8 cellular contexts compared by ENCODE assay signal in the genomic region with DNA sequence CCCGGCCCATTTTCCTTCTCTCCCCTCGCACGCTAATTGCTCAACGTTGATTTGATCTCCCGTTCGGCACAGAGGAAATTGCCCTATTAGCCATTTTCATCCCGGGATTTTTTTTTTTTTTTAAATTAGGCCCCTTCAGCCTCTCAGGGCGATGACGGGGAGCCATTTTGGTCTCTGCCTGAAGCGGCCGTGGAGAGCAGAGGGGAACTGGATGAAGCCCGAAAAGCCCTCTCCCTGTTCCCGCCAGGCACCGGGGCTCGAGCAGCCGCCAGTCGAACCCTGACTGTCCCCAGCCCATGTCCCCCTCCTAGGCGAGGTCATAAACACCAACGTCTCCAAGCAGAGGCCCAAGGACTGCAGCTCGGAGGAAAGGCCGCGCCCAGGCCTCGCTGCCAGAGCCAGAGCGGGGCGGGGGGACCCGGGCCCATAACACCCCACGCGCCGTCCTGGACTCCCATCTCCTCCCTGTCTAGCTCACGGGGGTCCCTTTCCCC. TPM values are rescaled to one million over a fixed set of nuclear protein-coding genes. Genes with fewer than 3 reads are reported as not detected.
DNase-seq lines count a peak whose midpoint lies in the region; ATAC-seq, FAIRE-seq and TF ChIP-seq lines count a peak whose summit lies in the region.

No MANE protein-coding gene starts in this region.

- peak overlapping the region; percentile 2 to 74; a peak in 3 of 4 replicates for H3K4me2 ChIP-seq in H1 (ENCODE audit: insufficient read depth in 1 of 2, low read depth in 2 of 2, low read length in 2 of 2)

- H3K4me3 ChIP-seq in AG04449 (ENCODE audit: low read depth, low read length) (peak overlapping the region; percentile 38), HUES6 (ENCODE audit: low read depth, low read length) (peak overlapping the region; percentile 28), H1 (ENCODE audit: extremely low read depth in 1 of 4, insufficient read depth in 2 of 4, low read depth in 3 of 4, low read length in 4 of 4) (peak overlapping the region in 3 of 4 experiments; percentile 11 to 57 (median 29); a peak in 5 of 8 replicates), Caco-2 (ENCODE audit: low read depth, low read length) (no peak overlapping the region)
- peak overlapping the region; percentile 61 for H3K4me3 ChIP-seq in naive thymus-derived CD4-positive, alpha-beta T cell (ENCODE audit: low read length)

- no peak for TF ChIP-seq POLR2A in H1 (IDR thresholded peaks at IDR 0.05; ENCODE audit: control extremely low read depth in 1 of 2, low read depth in 2 of 2, low read length in 2 of 2)

- H3K27ac Mint-ChIP-seq in naive thymus-derived CD4-positive, alpha-beta T cell: peak overlapping the region in 8 of 9 donors; percentile 43 to 86 (median 76)
- no peak overlapping the region for H3K27ac Mint-ChIP-seq in Caco-2 (ENCODE audit: unreplicated experiment)

- H3K56ac ChIP-seq in H1 (replicated peaks; ENCODE audit: insufficient read length, low read depth, low read length): no peak overlapping the region

- intact Hi-C loops in naive thymus-derived CD4-positive, alpha-beta T cell (cut with micrococcal nuclease): loop anchor here (1.0 to 2.0 kb wide), 11 partner anchors 24 to 377 kb away; a partner anchor contains a TSS
- intact Hi-C loops in Caco-2 (cut with micrococcal nuclease; ENCODE audit: unreplicated experiment): loop anchor here (1.0 to 5.0 kb wide), 5 partner anchors 41 to 316 kb away; no protein-coding TSS in a partner anchor

- peak overlapping the region; percentile 63; the same call in 1 of the 2 replicates for H4K8ac ChIP-seq in H1 (ENCODE audit: extremely low read depth, insufficient read depth, low read length)

- H3K23me2 ChIP-seq in H1 (ENCODE audit: low read depth, low read length): peaks cover 5% of the 10 kb centered on the region; the same call in 1 of the 2 replicates

- POLR2A ChIA-PET in AG04449 (lab: Yijun Ruan, JAX) (no interaction called here), H1 (lab: Charles Lee; ENCODE audit: partially characterized antibody) (interaction anchor here (0.9 to 1.9 kb wide), 3 partner anchors 39 to 83 kb away, joined by 3 to 10 read pairs (median 4); no protein-coding TSS in a partner anchor), Caco-2 (lab: Charles Lee) (no interaction called here)
- POLR2A ChIA-PET in naive thymus-derived CD4-positive, alpha-beta T cell (lab: Charles Lee): interaction anchor here (0.8 to 1.5 kb wide), 2 partner anchors 50 to 52 kb away, joined by 3 to 7 read pairs; a partner anchor contains a TSS

- peak overlapping the region; percentile 6; the same call in 1 of the 2 replicates for H2BK20ac ChIP-seq in H1 (ENCODE audit: low read length)

- H2BK12ac ChIP-seq in H1 (ENCODE audit: low read depth, low read length): no peak overlapping the region

- no TSS peak for BruUV-seq in Caco-2 (replicated peaks; lab: Mats Ljungman, UMichigan)

- CTCF ChIA-PET in AG04449 (lab: Yijun Ruan, JAX) (interaction anchor here (0.6 to 14.7 kb wide), 72 partner anchors 8 to 520 kb away, joined by 3 to 414 read pairs (median 6); a partner anchor contains a TSS), H1 (lab: Charles Lee; ENCODE audit: partially characterized antibody) (interaction anchor here (0.5 to 14.1 kb wide), 64 partner anchors 8 to 501 kb away, joined by 3 to 299 read pairs (median 5); a partner anchor contains a TSS), Caco-2 (lab: Charles Lee) (interaction anchor here (0.6 to 2.5 kb wide), 10 partner anchors 9 to 315 kb away, joined by 3 to 21 read pairs (median 4); no protein-coding TSS in a partner anchor)
- CTCF ChIA-PET in naive thymus-derived CD4-positive, alpha-beta T cell (lab: Charles Lee): interaction anchor here (0.6 to 1.4 kb wide), 14 partner anchors 9 to 1207 kb away, joined by 3 to 9 read pairs (median 4); a partner anchor contains a TSS

- peaks cover 36% of the 10 kb centered on the region for H3K4me1 ChIP-seq in HUES6 (ENCODE audit: control insufficient read depth, insufficient read depth, low read length)
- peaks cover 5 to 37% (median 15%) of the 10 kb centered on the region in 4 experiments for H3K4me1 ChIP-seq in H1 (replicated peaks in 1 of 4; ENCODE audit: control insufficient read depth in 3 of 4, insufficient read depth in 4 of 4, low read length in 3 of 4)
- H3K4me1 ChIP-seq in naive thymus-derived CD4-positive, alpha-beta T cell (ENCODE audit: control insufficient read depth in 2 of 2, insufficient read depth in 2 of 2, low read length in 2 of 2): peaks cover 3 to 4% of the 10 kb centered on the region in 2 donors
- peaks cover 7% of the 10 kb centered on the region; the same call in 1 of the 2 replicates for H3K4me1 ChIP-seq in Caco-2

- no peaks in the 10 kb centered on the region for H4K20me1 ChIP-seq in H1 (replicated peaks in 1 of 2; ENCODE audit: control insufficient read depth in 1 of 2, insufficient read depth in 2 of 2, low read length in 2 of 2)

- H3K27me3 ChIP-seq in HUES6 (ENCODE audit: control insufficient read depth, insufficient read depth, low read length) (peaks cover 7% of the 10 kb centered on the region; the same call in 1 of the 2 replicates), H1 (replicated peaks in 1 of 4; ENCODE audit: control insufficient read depth in 3 of 4, extremely low read depth in 1 of 4, insufficient read depth in 3 of 4, low read length in 3 of 4) (peaks cover 0 to 12% (median 5%) of the 10 kb centered on the region in 4 experiments; a peak in 4 of 7 replicates), Caco-2 (replicated peaks; ENCODE audit: control insufficient read depth, insufficient read depth, low read length) (no peaks in the 10 kb centered on the region)
- no peaks in the 10 kb centered on the region for H3K27me3 ChIP-seq in naive thymus-derived CD4-positive, alpha-beta T cell (ENCODE audit: control insufficient read depth in 2 of 2, insufficient read depth in 2 of 2, low read length in 2 of 2)

- H3K4me1 Mint-ChIP-seq in naive thymus-derived CD4-positive, alpha-beta T cell: peaks cover 0 to 15% (median 11%) of the 10 kb centered on the region in 7 donors
- H3K4me1 Mint-ChIP-seq in Caco-2 (ENCODE audit: low read depth, unreplicated experiment): no peaks in the 10 kb centered on the region

- no peak overlapping the region; the same call in 1 of the 2 replicates for H2BK15ac ChIP-seq in H1 (ENCODE audit: low read length)

- no peak for DNase-seq in AG04449 (ENCODE audit: low read depth, low spot score)
- no peak for DNase-seq in H1 (ENCODE audit: low read depth in 1 of 2, low spot score in 2 of 2)
- peak in 2 of 9 donors; percentile 8 to 28 for DNase-seq in naive thymus-derived CD4-positive, alpha-beta T cell
- DNase-seq in Caco-2: no peak
- no peak for DNase-seq in HCEC 1CT
- no peak for DNase-seq in cerebellar cortex (ENCODE audit: low spot score)

- peaks cover 0 to 4% (median 0%) of the 10 kb centered on the region in 5 donors for H3K36me3 Mint-ChIP-seq in naive thymus-derived CD4-positive, alpha-beta T cell
- no peaks in the 10 kb centered on the region for H3K36me3 Mint-ChIP-seq in Caco-2 (ENCODE audit: insufficient read depth, unreplicated experiment)

- H2AK5ac ChIP-seq in H1 (ENCODE audit: low read depth, low read length): no peak overlapping the region

- H4K5ac ChIP-seq in H1 (ENCODE audit: insufficient read length, low read depth, low read length): no peak overlapping the region

- no peak overlapping the region for H4K91ac ChIP-seq in H1 (replicated peaks; ENCODE audit: insufficient read length, low read length)

- no peak overlapping the region for H3K23ac ChIP-seq in H1 (ENCODE audit: insufficient read length)

- H2AFZ ChIP-seq in H1 (ENCODE audit: low read length): 0 out of 2 replicates have a peak overlapping the region, but pooled peaks have one; percentile 71

- no peak for TF ChIP-seq CTCF in AG04449 (IDR thresholded peaks at IDR 0.05; ENCODE audit: insufficient read depth, low read length, missing control alignments)
- TF ChIP-seq CTCF in H1 (IDR thresholded peaks at IDR 0.05; ENCODE audit: control extremely low read depth in 1 of 3, insufficient read depth in 1 of 3, low read depth in 1 of 3, low read length in 3 of 3): no peak
- no peak for TF ChIP-seq CTCF in Caco-2 (IDR thresholded peaks at IDR 0.05; ENCODE audit: insufficient read depth in 1 of 2, low read depth in 1 of 2, low read length in 1 of 2, severe bottlenecking in 1 of 2, unreplicated experiment in 1 of 2)

- peak overlapping the region; percentile 48 for H3K18ac ChIP-seq in H1 (ENCODE audit: extremely low read depth, low read length)

- no peak for TF ChIP-seq EP300 in H1 (IDR thresholded peaks at IDR 0.05; ENCODE audit: borderline replicate concordance in 1 of 2, low read depth in 2 of 2, low read length in 2 of 2)

- ATAC-seq in naive thymus-derived CD4-positive, alpha-beta T cell: peak; percentile 15
- ATAC-seq in GM21390 (IDR thresholded peaks at IDR 0.05; ENCODE audit: unreplicated experiment): no peak

- no peak overlapping the region for H3K14ac ChIP-seq in H1 (ENCODE audit: insufficient read length)

- H3K27ac ChIP-seq in HUES6 (ENCODE audit: low read depth, low read length) (no peak overlapping the region), H1 (ENCODE audit: low read depth, low read length) (no peak overlapping the region)
- H3K27ac ChIP-seq in naive thymus-derived CD4-positive, alpha-beta T cell (ENCODE audit: low read depth, low read length): peak overlapping the region; percentile 53

- H3K4me3 Mint-ChIP-seq in naive thymus-derived CD4-positive, alpha-beta T cell: peak overlapping the region; percentile 68 to 84 (median 78)
- no peak overlapping the region for H3K4me3 Mint-ChIP-seq in Caco-2 (ENCODE audit: unreplicated experiment)

- no peak overlapping the region for H3K4ac ChIP-seq in H1 (replicated peaks; ENCODE audit: insufficient read length, low read depth, low read length)

- WGBS in H1 (ENCODE audit: extremely low coverage in 1 of 2, insufficient coverage in 1 of 2, insufficient read length in 1 of 2, insufficient replicate concordance in 2 of 2, low coverage in 1 of 2, low lambda C conversion rate in 2 of 2, missing lambda C conversion rate in 1 of 2), 2 experiments: 48% methylated on average over 23 of the region's 30 CpGs; no CpG with 5 or more reads in 1 of the 2 experiments

- H3K27me3 Mint-ChIP-seq in naive thymus-derived CD4-positive, alpha-beta T cell: peaks cover 0 to 4% (median 0%) of the 10 kb centered on the region in 5 donors
- H3K27me3 Mint-ChIP-seq in Caco-2 (ENCODE audit: insufficient read depth, unreplicated experiment): no peaks in the 10 kb centered on the region

- H2BK5ac ChIP-seq in H1 (ENCODE audit: low read depth, low read length): peak overlapping the region; percentile 32; the same call in 1 of the 2 replicates

- no peak overlapping the region for H2BK120ac ChIP-seq in H1 (replicated peaks; ENCODE audit: low read depth, low read length)

- no peak for TF ChIP-seq RAD21 in H1 (IDR thresholded peaks at IDR 0.05 in 1 of 2, conservative IDR thresholded peaks at IDR 0.05 in 1 of 2; ENCODE audit: low read depth in 2 of 2, low read length in 2 of 2)

- H3K36me3 ChIP-seq in HUES6 (ENCODE audit: control insufficient read depth, insufficient read depth, low read length): no peaks in the 10 kb centered on the region
- H3K36me3 ChIP-seq in H1 (ENCODE audit: control insufficient read depth in 2 of 4, insufficient read depth in 4 of 4, low read length in 3 of 4): no peaks in the 10 kb centered on the region
- no peaks in the 10 kb centered on the region for H3K36me3 ChIP-seq in naive thymus-derived CD4-positive, alpha-beta T cell (ENCODE audit: control insufficient read depth in 2 of 3, insufficient read depth in 3 of 3, low read length in 3 of 3)
- no peaks in the 10 kb centered on the region for H3K36me3 ChIP-seq in Caco-2 (ENCODE audit: control insufficient read depth, insufficient read depth, low read length)

- no peak overlapping the region for H3K9ac ChIP-seq in HUES6 (ENCODE audit: low read length)
- H3K9ac ChIP-seq in H1 (replicated peaks in 1 of 4; ENCODE audit: extremely low read depth in 1 of 4, low read depth in 3 of 4, low read length in 3 of 4): no peak overlapping the region

- H3K9me3 ChIP-seq in HUES6 (ENCODE audit: control insufficient read depth, insufficient read depth, low read depth, low read length): no peaks in the 10 kb centered on the region
- H3K9me3 ChIP-seq in H1 (ENCODE audit: insufficient read depth in 2 of 2, low read depth in 1 of 2, low read length in 1 of 2): no peaks in the 10 kb centered on the region
- no peaks in the 10 kb centered on the region for H3K9me3 ChIP-seq in naive thymus-derived CD4-positive, alpha-beta T cell (ENCODE audit: control insufficient read depth in 2 of 3, low read length in 3 of 3)
- no peaks in the 10 kb centered on the region for H3K9me3 ChIP-seq in Caco-2

- FAIRE-seq in H1 (lab: Jason Lieb, UNC): no peak

- no peaks in the 10 kb centered on the region for H3K79me1 ChIP-seq in H1 (ENCODE audit: low read depth, low read length)

- H3K9me3 Mint-ChIP-seq in naive thymus-derived CD4-positive, alpha-beta T cell: no peaks in the 10 kb centered on the region
- no peaks in the 10 kb centered on the region for H3K9me3 Mint-ChIP-seq in Caco-2 (ENCODE audit: unreplicated experiment)

- no peaks in the 10 kb centered on the region for H3K79me2 ChIP-seq in H1 (ENCODE audit: control insufficient read depth in 1 of 2, insufficient read depth in 2 of 2, low read length in 2 of 2)

RNA-seq across cellular contexts. Expression of a gene that starts 44.7 kb away (rescaled TPM):
- total RNA-seq in H1 (2021; fragmentation: NEBNext Ultra II Directional; extraction: Animal tissue kit (Norgen Biotek cat#: 25700)): 38.5 and 41.0 TPM in 2 replicates
- 65.6 and 78.9 TPM in 2 replicates for polyA plus RNA-seq in H1 (2011; rRNA removed)
- polyA plus RNA-seq in H1 (2011; cell fraction: cytosol; rRNA removed): 73.5 TPM
- polyA plus RNA-seq in H1 (2011; cell fraction: nucleus; rRNA removed): 60.0 TPM
- 21.8 to 38.0 TPM (median 35.1 TPM) in 4 replicates for polyA plus RNA-seq in H1 (2012, experiment 1 of 2)
- 41.2 TPM for polyA plus RNA-seq in H1 (2012, experiment 2 of 2)
- 36.9 TPM for polyA plus RNA-seq in H1 (2013, experiment 1 of 2)
- polyA plus RNA-seq in H1 (2013, experiment 2 of 2): 40.4 TPM
- 10.9 and 15.4 TPM in 2 replicates for polyA minus RNA-seq in H1 (2011; rRNA and poly(A)+ RNA removed)
- polyA minus RNA-seq in H1 (2011; cell fraction: cytosol; rRNA and poly(A)+ RNA removed): 22.2 TPM
- polyA minus RNA-seq in H1 (2011; cell fraction: nucleus; rRNA and poly(A)+ RNA removed): 12.8 TPM
- not detected for total RNA-seq in naive thymus-derived CD4-positive, alpha-beta T cell
- polyA plus RNA-seq in naive thymus-derived CD4-positive, alpha-beta T cell: not detected
- total RNA-seq in Caco-2 (2022): 0.51 TPM in 1 of 2 replicates, not detected in the other

RNA-seq across cellular contexts. Expression of a gene that starts 52.4 kb away (rescaled TPM):
- total RNA-seq in H1 (2021; fragmentation: NEBNext Ultra II Directional; extraction: Animal tissue kit (Norgen Biotek cat#: 25700)): 2.3 and 2.4 TPM in 2 replicates
- 5.9 and 6.7 TPM in 2 replicates for polyA plus RNA-seq in H1 (2011; rRNA removed)
- polyA plus RNA-seq in H1 (2011; cell fraction: cytosol; rRNA removed): 4.6 TPM
- 7.6 TPM for polyA plus RNA-seq in H1 (2011; cell fraction: nucleus; rRNA removed)
- 2.1 to 6.8 TPM (median 4.1 TPM) in 4 replicates for polyA plus RNA-seq in H1 (2012, experiment 1 of 2)
- 2.7 TPM for polyA plus RNA-seq in H1 (2012, experiment 2 of 2)
- 0.71 TPM for polyA plus RNA-seq in H1 (2013, experiment 1 of 2)
- polyA plus RNA-seq in H1 (2013, experiment 2 of 2): 0.61 TPM
- polyA minus RNA-seq in H1 (2011; rRNA and poly(A)+ RNA removed): 1.9 and 4.6 TPM in 2 replicates
- 3.2 TPM for polyA minus RNA-seq in H1 (2011; cell fraction: cytosol; rRNA and poly(A)+ RNA removed)
- 2.8 TPM for polyA minus RNA-seq in H1 (2011; cell fraction: nucleus; rRNA and poly(A)+ RNA removed)
- total RNA-seq in naive thymus-derived CD4-positive, alpha-beta T cell: 10 to 100 TPM in 3 of 5 experiments, 1 to 10 TPM in 2; 7.4 to 39.9 (median 11.8) TPM
- 1 to 10 TPM; 2.4 to 6.0 TPM for polyA plus RNA-seq in naive thymus-derived CD4-positive, alpha-beta T cell
- 3.8 and 3.9 TPM in 2 replicates for total RNA-seq in Caco-2 (2022)

Comparison
In these comparisons a context has a peak if more than half of its experiments do, and no peak if none do; other contexts are left out.
1. RNA of a gene that starts 44.7 kb away (total RNA-seq): 38.5 to 41.0 TPM in H1; 0.51 TPM in Caco-2 and not detected in naive thymus-derived CD4-positive, alpha-beta T cell; every median in the first group is over 10 times any median in the second.
2. POLR2A ChIA-PET loops: an anchor here in H1 (0.9 to 1.9 kb wide) and naive thymus-derived CD4-positive, alpha-beta T cell (0.8 to 1.5 kb wide); none called in AG04449 and Caco-2.